26 cellular contexts compared by ENCODE assay signal in the genomic region with DNA sequence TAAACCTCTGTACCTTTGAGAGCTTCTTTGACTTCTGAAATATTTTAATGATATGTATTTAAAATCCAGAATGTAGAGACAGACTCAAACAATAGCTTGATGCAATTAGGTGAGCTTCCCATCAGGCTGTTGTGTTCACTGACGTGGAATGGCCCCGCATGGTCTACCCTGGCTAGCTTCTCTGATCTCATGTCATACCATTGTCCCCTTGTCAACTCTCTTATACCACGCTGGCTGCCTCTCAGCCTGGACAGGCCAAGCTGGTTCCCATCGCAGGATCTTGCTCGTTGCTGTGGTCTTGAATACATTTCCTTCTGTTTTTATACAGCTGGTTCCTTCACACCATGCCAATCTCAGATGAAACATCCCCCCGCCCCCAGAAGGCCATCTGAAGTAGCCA.
"Had no signal": no experiment of that assay in that cellular context is flagged by ENCODE, and none has a peak within 500 bp of the region (broad histone marks: within the 10 kb centered on the region; RNA-seq: fewer than 3 reads in every experiment).

No MANE protein-coding gene starts in this region.

- H3K9ac ChIP-seq: KMS-11 had no signal

- H3K9me3 ChIP-seq: ascending aorta, SJCRH30 had no signal

- H3K36me3 Mint-ChIP-seq: activated naive CD4-positive, alpha-beta T cell treated with anti-CD3 and anti-CD28 coated beads, Interleukin-2, amount 50 U/mL, for 72 hours had no signal

- H3K4me3 ChIP-seq: ascending aorta, SJCRH30 had no signal

- H3K27me3 Mint-ChIP-seq: activated CD4-positive, alpha-beta T cell treated with anti-CD3 and anti-CD28 coated beads, Interleukin-2, amount 10 ng/mL, durations not matched to agents 24 days and 14 days had no signal

- H3K27ac ChIP-seq: ascending aorta, brain microvascular endothelial cell, KMS-11, RWPE1, SJCRH30 had no signal

- ATAC-seq: activated naive CD4-positive, alpha-beta T cell treated with anti-CD3 and anti-CD28 coated beads, Interleukin-2, amount 50 U/mL, for 72 hours; activated naive CD8-positive, alpha-beta T cell treated with anti-CD3 and anti-CD28 coated beads, Interleukin-2, amount 50 U/mL, for 24 hours; activated T-cell treated with anti-CD3 and anti-CD28 coated beads, Interleukin-2, amount 50 U/mL, for 4 hours; HepG2; T-helper 17 cell had no signal

- DNase-seq: activated B cell treated with CpG ODN at 0.5 μM for 24 hours; activated CD4-positive, alpha-beta T cell treated with anti-CD3 and anti-CD28 coated beads for 1 hour; activated CD4-positive, alpha-beta T cell treated with anti-CD3 and anti-CD28 coated beads, Interleukin-2, amount 10 ng/mL, durations not matched to agents 24 days and 14 days; activated CD4-positive, alpha-beta T cell treated with anti-CD3 and anti-CD28 coated beads, Interleukin-2, amount 50 U/mL, for 48 hours; activated CD8-positive, alpha-beta memory T cell treated with anti-CD3 and anti-CD28 coated beads for 24 hours; activated effector memory CD4-positive, alpha-beta T cell treated with anti-CD3 and anti-CD28 coated beads, Interleukin-2, amount 50 U/mL, for 16 hours; activated naive CD4-positive, alpha-beta T cell treated with Interleukin-2 at 50 U/mL for 16 hours; activated naive CD8-positive, alpha-beta T cell treated with anti-CD3 and anti-CD28 coated beads, Interleukin-2, amount 50 U/mL, for 24 hours; activated T-cell treated with anti-CD3 and anti-CD28 coated beads, Interleukin-2, amount 50 U/mL, for 4 hours; amniotic stem cell; brain microvascular endothelial cell; NCI-H1092; NCI-H1930; NCI-H2171; NCI-H2227 treated with DMSO at 0.1 percent for 48 hours; NCI-H526; NCI-H82; Right ventricle myocardium superior; T-helper 17 cell; T-helper 9 cell had no signal

- H3K27ac Mint-ChIP-seq: activated B cell treated with CpG ODN at 0.5 μM for 24 hours; activated CD4-positive, alpha-beta T cell treated with anti-CD3 and anti-CD28 coated beads, Interleukin-2, amount 10 ng/mL, durations not matched to agents 24 days and 14 days; activated naive CD4-positive, alpha-beta T cell treated with anti-CD3 and anti-CD28 coated beads, Interleukin-2, amount 50 U/mL, for 72 hours; activated naive CD8-positive, alpha-beta T cell treated with anti-CD3 and anti-CD28 coated beads, Interleukin-2, amount 50 U/mL, for 24 hours; T-helper 17 cell had no signal

- H3K36me3 ChIP-seq: ascending aorta, brain microvascular endothelial cell, SJCRH30 had no signal

- H3K4me1 Mint-ChIP-seq: activated CD4-positive, alpha-beta T cell treated with anti-CD3 and anti-CD28 coated beads, Interleukin-2, amount 10 ng/mL, durations not matched to agents 24 days and 14 days; activated naive CD8-positive, alpha-beta T cell treated with anti-CD3 and anti-CD28 coated beads, Interleukin-2, amount 50 U/mL, for 24 hours had no signal

- H3K4me1 ChIP-seq: ascending aorta had no signal

- H3K27me3 ChIP-seq: ascending aorta, brain microvascular endothelial cell, SJCRH30 had no signal

- H3K4me2 ChIP-seq: KMS-11 had no signal

- H3K4me3 Mint-ChIP-seq: activated B cell treated with CpG ODN at 0.5 μM for 24 hours; activated CD4-positive, alpha-beta T cell treated with anti-CD3 and anti-CD28 coated beads, Interleukin-2, amount 10 ng/mL, durations not matched to agents 24 days and 14 days; activated naive CD8-positive, alpha-beta T cell treated with anti-CD3 and anti-CD28 coated beads, Interleukin-2, amount 50 U/mL, for 24 hours; activated T-cell treated with anti-CD3 and anti-CD28 coated beads, Interleukin-2, amount 50 U/mL, for 4 hours; T-helper 17 cell had no signal

- H3K9me3 Mint-ChIP-seq: activated B cell treated with CpG ODN at 0.5 μM for 24 hours; activated CD4-positive, alpha-beta T cell treated with anti-CD3 and anti-CD28 coated beads, Interleukin-2, amount 10 ng/mL, durations not matched to agents 24 days and 14 days; activated naive CD4-positive, alpha-beta T cell treated with anti-CD3 and anti-CD28 coated beads, Interleukin-2, amount 50 U/mL, for 72 hours; activated naive CD8-positive, alpha-beta T cell treated with anti-CD3 and anti-CD28 coated beads, Interleukin-2, amount 50 U/mL, for 24 hours; activated T-cell treated with anti-CD3 and anti-CD28 coated beads, Interleukin-2, amount 50 U/mL, for 4 hours had no signal
